ENCODE assay signal across 20 cellular contexts in the genomic region with DNA sequence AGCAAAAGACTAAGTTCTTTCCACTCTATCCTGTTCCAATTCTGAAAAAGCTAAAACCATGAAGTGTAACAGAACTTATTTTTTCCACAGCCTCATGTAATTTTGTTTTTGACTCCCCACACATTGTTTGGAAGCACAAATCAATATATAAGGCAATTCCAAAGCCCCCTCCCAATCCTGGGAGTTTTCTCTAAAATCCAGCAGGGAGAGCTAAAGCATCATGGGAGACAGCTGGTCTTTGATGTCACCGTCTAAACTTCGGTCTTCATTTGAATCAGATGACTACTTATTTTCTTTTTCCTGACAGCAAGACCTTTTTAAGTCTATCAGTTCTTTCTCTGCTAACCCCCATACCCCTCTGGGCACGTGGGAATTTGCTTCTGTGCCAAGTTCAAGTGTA. TPM values are rescaled to one million over a fixed set of nuclear protein-coding genes. Genes with fewer than 3 reads are reported as not detected.
DNase-seq lines count a peak whose midpoint lies in the region; ATAC-seq, FAIRE-seq and TF ChIP-seq lines count a peak whose summit lies in the region.
"Had no signal": no experiment of that assay in that cellular context is flagged by ENCODE, and none has a peak within 500 bp of the region (broad histone marks: within the 10 kb centered on the region; RNA-seq: fewer than 3 reads in every experiment).

No MANE protein-coding gene starts in this region.

- no peaks in the 10 kb centered on the region for H3K36me3 ChIP-seq in HepG2 (replicated peaks in 1 of 2; ENCODE audit: control insufficient read depth in 1 of 2, insufficient read depth in 2 of 2, low read length in 2 of 2)
- peaks cover 0 to 24% (median 1%) of the 10 kb centered on the region in 4 donors for H3K36me3 ChIP-seq in right lobe of liver
- H3K36me3 ChIP-seq in brain microvascular endothelial cell (replicated peaks), result no peaks in the 10 kb centered on the region
- no peaks in the 10 kb centered on the region for H3K36me3 ChIP-seq in lower lobe of right lung
- H3K36me3 ChIP-seq: HAP-1, sigmoid colon, upper lobe of left lung had no signal

- 72% methylated on average over 3 of the region's 3 CpGs for WGBS in HepG2 (ENCODE audit: low lambda C conversion rate)
- 52% methylated on average over 3 of the region's 3 CpGs for WGBS in right lobe of liver (ENCODE audit: insufficient coverage, low coverage, low lambda C conversion rate, missing lambda C conversion rate)

- H3K27ac ChIP-seq in HepG2 (ENCODE audit: extremely low read length, insufficient read depth, low read length) (no peak overlapping the region), right lobe of liver (no peak overlapping the region), brain microvascular endothelial cell (no peak overlapping the region), lower lobe of right lung (no peak overlapping the region)
- H3K27ac ChIP-seq: HL-60, sigmoid colon, upper lobe of left lung had no signal

- no peak overlapping the region for H2AFZ ChIP-seq in HepG2 (ENCODE audit: low read length)

- H3K9me3 ChIP-seq in HepG2 (ENCODE audit: low read length), result peaks cover 14% of the 10 kb centered on the region
- no peaks in the 10 kb centered on the region for H3K9me3 ChIP-seq in right lobe of liver
- H3K9me3 ChIP-seq in lower lobe of right lung, result peaks cover 4% of the 10 kb centered on the region
- H3K9me3 ChIP-seq: HAP-1 had no signal

- no TSS peak for BruUV-seq in HepG2 (replicated peaks; lab: Mats Ljungman, UMichigan)

- H3K4me2 ChIP-seq in HepG2 (ENCODE audit: low read depth, low read length), result no peak overlapping the region

- POLR2A ChIA-PET in HepG2 (lab: Yijun Ruan, JAX), result no interaction called here

- TF ChIP-seq POLR2A in HepG2 (IDR thresholded peaks at IDR 0.05; ENCODE audit: insufficient read depth in 1 of 2, low read depth in 2 of 2, low read length in 2 of 2) (no peak), right lobe of liver (IDR thresholded peaks at IDR 0.05) (no peak)

- in situ Hi-C loops in HepG2 (cut with HindIII; ENCODE audit: extremely low pct_ligation_motif_present, low pct_unique_long_range_greater_than_20kb), result no loop called here
- in situ Hi-C loops in brain microvascular endothelial cell (cut with HindIII; ENCODE audit: low pct_ligation_motif_present, low sequenced_read_pairs), result no loop called here

- intact Hi-C loops in HepG2 (cut with micrococcal nuclease; ENCODE audit: unreplicated experiment) (loop anchor here (5.0 kb wide), 1 partner anchor 120 kb away; no protein-coding TSS in a partner anchor), right lobe of liver (cut with DNase I) (no loop called here), lower lobe of right lung (cut with DNase I) (no loop called here)

- H3K9ac ChIP-seq in HepG2 (ENCODE audit: insufficient read depth, low read depth, low read length), result no peak overlapping the region

- TF ChIP-seq CTCF in HepG2 (CRISPR knock-in tag; IDR thresholded peaks at IDR 0.05), result no peak
- no peak for TF ChIP-seq CTCF in right lobe of liver (IDR thresholded peaks at IDR 0.05)
- TF ChIP-seq CTCF in brain microvascular endothelial cell (IDR thresholded peaks at IDR 0.05; ENCODE audit: low read depth, low read length, missing control alignments), result peak; percentile 33
- TF ChIP-seq CTCF in lower lobe of right lung (IDR thresholded peaks at IDR 0.05), result peak; percentile 13

- H4K20me1 ChIP-seq in HepG2 (ENCODE audit: insufficient read depth, low read length), result no peaks in the 10 kb centered on the region

- no peak for TF ChIP-seq RAD21 in HepG2 (CRISPR knock-in tag; IDR thresholded peaks at IDR 0.05)

- no peak overlapping the region for H3K4me3 ChIP-seq in HepG2 (replicated peaks in 1 of 3; ENCODE audit: insufficient read depth in 1 of 3, low read depth in 2 of 3, low read length in 3 of 3)
- no peak overlapping the region for H3K4me3 ChIP-seq in right lobe of liver
- no peak overlapping the region for H3K4me3 ChIP-seq in brain microvascular endothelial cell (ENCODE audit: low read depth, low read length)
- H3K4me3 ChIP-seq in lower lobe of right lung, result no peak overlapping the region
- H3K4me3 ChIP-seq: HAP-1, sigmoid colon, upper lobe of left lung had no signal

- FAIRE-seq in HepG2 (lab: Jason Lieb, UNC), result no peak
- FAIRE-seq: G401.6 had no signal

- ATAC-seq in HepG2, result no peak
- ATAC-seq in right lobe of liver, result no peak
- ATAC-seq in lower lobe of right lung, result no peak
- ATAC-seq: activated CD4-positive, alpha-beta T cell treated with anti-CD3 and anti-CD28 coated beads for 36 hours; effector memory CD8-positive, alpha-beta T cell; left colon had no signal

- CTCF ChIA-PET in HepG2 (lab: Yijun Ruan, JAX; ENCODE audit: low intra/inter-chr PET ratio, low total read pairs), result no interaction called here

- DNase-seq in HepG2 (ENCODE audit: low spot score) (peak; percentile 4), right lobe of liver (no peak), brain microvascular endothelial cell (no peak), lower lobe of right lung (no peak), NCI-H1436 (lab: John Stamatoyannopoulos, UW) (no peak), activated T-cell treated with anti-CD3 and anti-CD28 coated beads for 4 hours (no peak), COR-L47 (lab: John Stamatoyannopoulos, UW) (no peak), OCI-M1 (lab: John Stamatoyannopoulos, UW) (no peak)
- DNase-seq: activated CD4-positive, alpha-beta T cell treated with anti-CD3 and anti-CD28 coated beads for 36 hours; activated effector memory CD4-positive, alpha-beta T cell treated with anti-CD3 and anti-CD28 coated beads, Interleukin-2, amount 50 U/mL, for 16 hours; central memory CD4-positive, alpha-beta T cell; effector memory CD8-positive, alpha-beta T cell; left colon; NCI-H774; nucleus accumbens; sigmoid colon; upper lobe of left lung had no signal

- H3K27me3 ChIP-seq in HepG2 (ENCODE audit: control insufficient read depth in 1 of 2, insufficient read depth in 2 of 2, low read length in 2 of 2) (no peaks in the 10 kb centered on the region), right lobe of liver (no peaks in the 10 kb centered on the region), brain microvascular endothelial cell (replicated peaks) (no peaks in the 10 kb centered on the region), lower lobe of right lung (ENCODE audit: low read depth) (no peaks in the 10 kb centered on the region)
- H3K27me3 ChIP-seq: sigmoid colon, upper lobe of left lung had no signal

- H3K79me2 ChIP-seq in HepG2 (ENCODE audit: insufficient read depth, low read length), result no peaks in the 10 kb centered on the region

- H3K4me1 ChIP-seq in HepG2 (ENCODE audit: insufficient read depth, low read length) (no peaks in the 10 kb centered on the region), right lobe of liver (no peaks in the 10 kb centered on the region), lower lobe of right lung (no peaks in the 10 kb centered on the region)
- H3K4me1 ChIP-seq: HAP-1, sigmoid colon, upper lobe of left lung had no signal

- TF ChIP-seq EP300 in HepG2 (IDR thresholded peaks at IDR 0.05; ENCODE audit: low read depth in 2 of 2, low read length in 2 of 2) (no peak), HepG2 (CRISPR knock-in tag; IDR thresholded peaks at IDR 0.05; ENCODE audit: borderline replicate concordance) (no peak)

RNA-seq across cellular contexts. Expression of gene PON1, which starts 33.3 kb away (rescaled TPM):
- 0.27 TPM in 1 of 2 replicates, not detected in the other for total RNA-seq in HepG2 (2016; rRNA removed; fragmentation: Illumina TruSeq; extraction: Trizol)
- total RNA-seq in HepG2 (2016; cell fraction: cytosol; rRNA removed; fragmentation: Illumina TruSeq; extraction: Trizol; ENCODE audit: low read depth), result 0.20 TPM in 1 of 2 replicates, not detected in the other
- 0.25 and 0.30 TPM in 2 replicates for total RNA-seq in HepG2 (2016; cell fraction: insoluble cytoplasmic fraction; rRNA removed; fragmentation: Illumina TruSeq; extraction: Trizol)
- total RNA-seq in HepG2 (2016; cell fraction: membrane; rRNA removed; fragmentation: Illumina TruSeq; extraction: Trizol), result 0.25 and 0.48 TPM in 2 replicates
- total RNA-seq in HepG2 (2016; cell fraction: nucleus; rRNA removed; fragmentation: Illumina TruSeq; extraction: Trizol), result 1.1 and 1.4 TPM in 2 replicates
- 0.57 and 0.63 TPM in 2 replicates for polyA plus RNA-seq in HepG2 (2011; rRNA removed)
- polyA plus RNA-seq in HepG2 (2011; cell fraction: cytosol; rRNA removed), result 0.17 and 0.45 TPM in 2 replicates
- polyA plus RNA-seq in HepG2 (2011; cell fraction: nucleus; rRNA removed), result 0.08 and 0.21 TPM in 2 replicates
- polyA plus RNA-seq in HepG2 (2012), result 0.31 and 0.91 TPM in 2 replicates
- polyA plus RNA-seq in HepG2 (2016; cell fraction: cytosol; fragmentation: Illumina TruSeq; extraction: Trizol; ENCODE audit: low read depth), result 0.20 and 0.59 TPM in 2 replicates
- polyA plus RNA-seq in HepG2 (2016; cell fraction: insoluble cytoplasmic fraction; fragmentation: Illumina TruSeq; extraction: Trizol; ENCODE audit: low read depth), result 0.09 and 0.84 TPM in 2 replicates
- 0.81 TPM in 1 of 2 replicates, not detected in the other for polyA plus RNA-seq in HepG2 (2016; cell fraction: membrane; fragmentation: Illumina TruSeq; extraction: Trizol; ENCODE audit: low read depth)
- 0.39 and 1.5 TPM in 2 replicates for polyA plus RNA-seq in HepG2 (2016; cell fraction: nucleus; fragmentation: Illumina TruSeq; extraction: Trizol; ENCODE audit: insufficient read depth, low read depth)
- polyA minus RNA-seq in HepG2 (2011; rRNA and poly(A)+ RNA removed; ENCODE audit: low replicate concordance), result 0.23 and 0.44 TPM in 2 replicates
- polyA minus RNA-seq in HepG2 (2011; cell fraction: cytosol; rRNA and poly(A)+ RNA removed), result not detected in 2 replicates
- 0.25 and 0.52 TPM in 2 replicates for polyA minus RNA-seq in HepG2 (2011; cell fraction: nucleus; rRNA and poly(A)+ RNA removed)
- total RNA-seq in right lobe of liver, result 100 to 1,000 TPM in 4 of 6 experiments, 10 to 100 TPM in 2; 85.3 to 677 (median 410) TPM
- 0.24 TPM for total RNA-seq in lower lobe of right lung
- total RNA-seq: activated CD4-positive, alpha-beta T cell treated with anti-CD3 and anti-CD28 coated beads for 36 hours; left colon had no signal

RNA-seq across cellular contexts. Expression of gene PON3, which starts 38.6 kb away (rescaled TPM):
- total RNA-seq in HepG2 (2016; rRNA removed; fragmentation: Illumina TruSeq; extraction: Trizol) (14.1 and 23.6 TPM in 2 replicates), right lobe of liver (100 to 1,000 TPM; 149 to 328 (median 193) TPM), lower lobe of right lung (25.6 TPM)
- 4.1 and 7.1 TPM in 2 replicates for total RNA-seq in HepG2 (2016; cell fraction: cytosol; rRNA removed; fragmentation: Illumina TruSeq; extraction: Trizol; ENCODE audit: low read depth)
- 14.7 and 22.2 TPM in 2 replicates for total RNA-seq in HepG2 (2016; cell fraction: insoluble cytoplasmic fraction; rRNA removed; fragmentation: Illumina TruSeq; extraction: Trizol)
- 7.8 and 8.2 TPM in 2 replicates for total RNA-seq in HepG2 (2016; cell fraction: membrane; rRNA removed; fragmentation: Illumina TruSeq; extraction: Trizol)
- 25.7 and 30.5 TPM in 2 replicates for total RNA-seq in HepG2 (2016; cell fraction: nucleus; rRNA removed; fragmentation: Illumina TruSeq; extraction: Trizol)
- 26.6 and 37.8 TPM in 2 replicates for polyA plus RNA-seq in HepG2 (2011; rRNA removed)
- 21.3 and 25.9 TPM in 2 replicates for polyA plus RNA-seq in HepG2 (2011; cell fraction: cytosol; rRNA removed)
- polyA plus RNA-seq in HepG2 (2011; cell fraction: nucleus; rRNA removed), result 11.6 and 12.4 TPM in 2 replicates
- polyA plus RNA-seq in HepG2 (2012), result 11.8 and 15.7 TPM in 2 replicates
- 4.5 and 6.8 TPM in 2 replicates for polyA plus RNA-seq in HepG2 (2016; cell fraction: cytosol; fragmentation: Illumina TruSeq; extraction: Trizol; ENCODE audit: low read depth)
- 12.0 and 12.8 TPM in 2 replicates for polyA plus RNA-seq in HepG2 (2016; cell fraction: insoluble cytoplasmic fraction; fragmentation: Illumina TruSeq; extraction: Trizol; ENCODE audit: low read depth)
- polyA plus RNA-seq in HepG2 (2016; cell fraction: membrane; fragmentation: Illumina TruSeq; extraction: Trizol; ENCODE audit: low read depth), result 6.8 and 8.2 TPM in 2 replicates
- 30.2 and 30.3 TPM in 2 replicates for polyA plus RNA-seq in HepG2 (2016; cell fraction: nucleus; fragmentation: Illumina TruSeq; extraction: Trizol; ENCODE audit: insufficient read depth, low read depth)
- polyA minus RNA-seq in HepG2 (2011; rRNA and poly(A)+ RNA removed; ENCODE audit: low replicate concordance), result 5.1 TPM in 1 of 2 replicates, not detected in the other
- 6.0 and 6.8 TPM in 2 replicates for polyA minus RNA-seq in HepG2 (2011; cell fraction: cytosol; rRNA and poly(A)+ RNA removed)
- polyA minus RNA-seq in HepG2 (2011; cell fraction: nucleus; rRNA and poly(A)+ RNA removed), result 32.6 and 37.8 TPM in 2 replicates
- total RNA-seq: activated CD4-positive, alpha-beta T cell treated with anti-CD3 and anti-CD28 coated beads for 36 hours had no signal

Comparison
In these comparisons a context has a peak if more than half of its experiments do, and no peak if none do; other contexts are left out.
1. RNA of gene PON1, which starts 33.3 kb away (total RNA-seq): 85.3 to 677 TPM in right lobe of liver; 0.20 to 1.4 TPM in HepG2 and 0.24 TPM in lower lobe of right lung (single experiment); every median in the first group is over 10 times any median in the second.
2. CTCF ChIP-seq: peak in brain microvascular endothelial cell (single experiment) and lower lobe of right lung (single experiment); none in HepG2 (single experiment) and right lobe of liver (0 of 4).